Comparison of ENCODE assay signal across 8 cellular contexts in genomic region chr18:2104620-2105462, GRCh38.
A peak's percentile ranks its signal among the peaks of the same experiment; 100 is the strongest.
DNase-seq lines count a peak whose midpoint lies in the region; ATAC-seq and TF ChIP-seq lines count a peak whose summit lies in the region.

No MANE protein-coding gene starts in this region.

- ATAC-seq in effector memory CD8-positive, alpha-beta T cell (replicated peaks), result peak; percentile 36
- peak; percentile 85 for ATAC-seq in mucosa of descending colon

- no peak overlapping the region for H3K4me3 Mint-ChIP-seq in effector memory CD8-positive, alpha-beta T cell
- H3K4me3 Mint-ChIP-seq in type B pancreatic cell, result no peak overlapping the region

- DNase-seq in NCI-H510A treated with DMSO at 0.1 percent for 48 hours (lab: John Stamatoyannopoulos, UW) (peak; percentile 13), NCI-H510A (lab: John Stamatoyannopoulos, UW) (no peak), HCEC 1CT (peak; percentile 51), M059J (ENCODE audit: low read depth) (peak; percentile 61), mucosa of descending colon (peak; percentile 48 to 67 (median 56)), type B pancreatic cell (ENCODE audit: extremely low spot score, unreplicated experiment) (no peak)
- peak; percentile 67 for DNase-seq in activated CD4-positive, alpha-beta T cell treated with anti-CD3 and anti-CD28 coated beads for 48 hours
- DNase-seq in effector memory CD8-positive, alpha-beta T cell, result peak; percentile 4 to 15 (median 12)

- no peaks in the 10 kb centered on the region for H3K9me3 Mint-ChIP-seq in effector memory CD8-positive, alpha-beta T cell
- peaks cover 8% of the 10 kb centered on the region for H3K9me3 Mint-ChIP-seq in type B pancreatic cell

- H3K36me3 Mint-ChIP-seq in effector memory CD8-positive, alpha-beta T cell (ENCODE audit: insufficient read depth), result no peaks in the 10 kb centered on the region
- H3K36me3 Mint-ChIP-seq in type B pancreatic cell, result no peaks in the 10 kb centered on the region

- no peaks in the 10 kb centered on the region for H3K4me1 ChIP-seq in mucosa of descending colon (ENCODE audit: low read depth)

- intact Hi-C loops in mucosa of descending colon (cut with DNase I, micrococcal nuclease), result loop anchor here in 1 of 2 donors (10.0 kb wide), 1 partner anchor 80 kb away; no protein-coding TSS in a partner anchor

- peak; percentile 33 for TF ChIP-seq CTCF in mucosa of descending colon (IDR thresholded peaks at IDR 0.05)
- TF ChIP-seq CTCF in type B pancreatic cell (conservative IDR thresholded peaks at IDR 0.05), result peak; percentile 82

- no peaks in the 10 kb centered on the region for H3K36me3 ChIP-seq in mucosa of descending colon (ENCODE audit: low read depth)

- peaks cover 0 to 3% of the 10 kb centered on the region in 2 donors for H3K4me1 Mint-ChIP-seq in effector memory CD8-positive, alpha-beta T cell (ENCODE audit: low read depth in 2 of 2)
- no peaks in the 10 kb centered on the region for H3K4me1 Mint-ChIP-seq in type B pancreatic cell (ENCODE audit: unreplicated experiment)

- H3K4me3 ChIP-seq in mucosa of descending colon, result no peak overlapping the region

- no peaks in the 10 kb centered on the region for H3K9me3 ChIP-seq in mucosa of descending colon

- no peak overlapping the region for H3K27ac Mint-ChIP-seq in effector memory CD8-positive, alpha-beta T cell
- H3K27ac Mint-ChIP-seq in type B pancreatic cell, result no peak overlapping the region

- no peaks in the 10 kb centered on the region for H3K27me3 Mint-ChIP-seq in effector memory CD8-positive, alpha-beta T cell
- H3K27me3 Mint-ChIP-seq in type B pancreatic cell, result no peaks in the 10 kb centered on the region

Comparison
In these comparisons a context has a peak if more than half of its experiments do, and no peak if none do; other contexts are left out.
1. DNase-seq: peak in NCI-H510A treated with DMSO at 0.1 percent for 48 hours (single experiment), HCEC 1CT (single experiment), M059J (single experiment), activated CD4-positive, alpha-beta T cell treated with anti-CD3 and anti-CD28 coated beads for 48 hours (single experiment), effector memory CD8-positive, alpha-beta T cell (3 of 3) and mucosa of descending colon (3 of 3); none in NCI-H510A (single experiment) and type B pancreatic cell (single experiment).